ENCODE assay signal across 2 cellular contexts in genomic region chr22:36833073-36833472, GRCh38.
TF ChIP-seq lines count a peak whose summit lies in the region.

No MANE protein-coding gene starts in this region.

TF ChIP-seq in HepG2, 621 proteins besides CTCF, POLR2A, EP300 and RAD21:
- TF ChIP-seq ZNF12 (CRISPR knock-in tag; IDR thresholded peaks at IDR 0.05) (peak; percentile 89), CEBPG (CRISPR knock-in tag; IDR thresholded peaks at IDR 0.05) (no peak)

TF ChIP-seq in GM12878, 131 proteins besides CTCF, POLR2A, EP300 and RAD21:
- no peak for TF ChIP-seq MEF2A (IDR thresholded peaks at IDR 0.05; ENCODE audit: insufficient read depth, low read depth, low read length)
- TF ChIP-seq IKZF1 (conservative IDR thresholded peaks at IDR 0.05) = peak; percentile 35; the same call in 1 of the 2 replicates
- no peak for TF ChIP-seq EED (IDR thresholded peaks at IDR 0.05; ENCODE audit: low read depth)
- no peak for TF ChIP-seq BHLHE40 (IDR thresholded peaks at IDR 0.05; ENCODE audit: borderline replicate concordance in 1 of 2, low read depth in 2 of 2, low read length in 1 of 2)
- no peak for TF ChIP-seq BRCA1 (IDR thresholded peaks at IDR 0.05; ENCODE audit: low read depth, low read length)
- no peak for TF ChIP-seq HSF1 (IDR thresholded peaks at IDR 0.05; ENCODE audit: low read depth, low read length)
- TF ChIP-seq, protein P1, sequence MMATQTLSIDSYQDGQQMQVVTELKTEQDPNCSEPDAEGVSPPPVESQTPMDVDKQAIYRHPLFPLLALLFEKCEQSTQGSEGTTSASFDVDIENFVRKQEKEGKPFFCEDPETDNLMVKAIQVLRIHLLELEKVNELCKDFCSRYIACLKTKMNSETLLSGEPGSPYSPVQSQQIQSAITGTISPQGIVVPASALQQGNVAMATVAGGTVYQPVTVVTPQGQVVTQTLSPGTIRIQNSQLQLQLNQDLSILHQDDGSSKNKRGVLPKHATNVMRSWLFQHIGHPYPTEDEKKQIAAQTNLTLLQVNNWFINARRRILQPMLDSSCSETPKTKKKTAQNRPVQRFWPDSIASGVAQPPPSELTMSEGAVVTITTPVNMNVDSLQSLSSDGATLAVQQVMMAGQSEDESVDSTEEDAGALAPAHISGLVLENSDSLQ (IDR thresholded peaks at IDR 0.05) = 0 out of 2 replicates have a peak, but pooled peaks have one; percentile 28
- TF ChIP-seq, protein P2, sequence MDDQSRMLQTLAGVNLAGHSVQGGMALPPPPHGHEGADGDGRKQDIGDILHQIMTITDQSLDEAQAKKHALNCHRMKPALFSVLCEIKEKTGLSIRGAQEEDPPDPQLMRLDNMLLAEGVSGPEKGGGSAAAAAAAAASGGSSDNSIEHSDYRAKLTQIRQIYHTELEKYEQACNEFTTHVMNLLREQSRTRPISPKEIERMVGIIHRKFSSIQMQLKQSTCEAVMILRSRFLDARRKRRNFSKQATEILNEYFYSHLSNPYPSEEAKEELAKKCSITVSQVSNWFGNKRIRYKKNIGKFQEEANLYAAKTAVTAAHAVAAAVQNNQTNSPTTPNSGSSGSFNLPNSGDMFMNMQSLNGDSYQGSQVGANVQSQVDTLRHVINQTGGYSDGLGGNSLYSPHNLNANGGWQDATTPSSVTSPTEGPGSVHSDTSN (IDR thresholded peaks at IDR 0.05; ENCODE audit: insufficient replicate concordance, low read depth, low read length) = peak; percentile 15
- TF ChIP-seq CREM (IDR thresholded peaks at IDR 0.05; ENCODE audit: low read depth) = no peak
- peak; percentile 89 for TF ChIP-seq SPI1 (IDR thresholded peaks at IDR 0.05; ENCODE audit: borderline replicate concordance, insufficient read depth, low read depth, low read length)
- TF ChIP-seq BCL11A (IDR thresholded peaks at IDR 0.05; ENCODE audit: low read depth, low read length) = peak; percentile 38; the same call in 1 of the 2 replicates
- TF ChIP-seq MTA2 (IDR thresholded peaks at IDR 0.05; ENCODE audit: low read depth) = peak; percentile 70
- TF ChIP-seq IKZF2 (IDR thresholded peaks at IDR 0.05) = peak; percentile 68 to 72
